ENCODE assay signal across 26 cellular contexts in genomic region chr7:112958775-112959174, GRCh38.
"Had no signal": no experiment of that assay in that cellular context is flagged by ENCODE, and none has a peak within 500 bp of the region (broad histone marks: within the 10 kb centered on the region; RNA-seq: fewer than 3 reads in every experiment).

No MANE protein-coding gene starts in this region.

- H3K36me3 ChIP-seq: neural progenitor cell, ovary, right lobe of liver, sigmoid colon, stomach, thoracic aorta, thyroid gland, tibial nerve, upper lobe of left lung, vagina had no signal

- H2AFZ ChIP-seq: neural progenitor cell, parathyroid adenoma had no signal

- H3K27ac ChIP-seq: neural progenitor cell, ovary, parathyroid adenoma, psoas muscle, right lobe of liver, sigmoid colon, stomach, thoracic aorta, thyroid gland, tibial nerve, upper lobe of left lung, vagina had no signal

- FAIRE-seq: small intestine, urothelium cell line had no signal

- H3K9ac ChIP-seq: neural progenitor cell, parathyroid adenoma had no signal

- H3K4me2 ChIP-seq: neural progenitor cell had no signal

- ATAC-seq: natural killer cell; psoas muscle; right cardiac atrium; right lobe of liver; stimulated activated effector memory CD8-positive, alpha-beta T cell treated with anti-CD3 and anti-CD28 coated beads, Interleukin-12 subunit alpha, Interleukin-12 subunit beta, amount 100 ng/mL, for 72 hours; stimulated activated naive B cell treated with anti-CD40 and anti-IgM and Interleukin-4, amounts not matched to agents 10 μg/mL and 1 μg/mL and 100 μg/mL, for 72 hours had no signal

- H3K79me2 ChIP-seq: parathyroid adenoma had no signal

- DNase-seq: natural killer cell; occipital lobe; ovary; posterior cingulate gyrus; psoas muscle; right cardiac atrium; right lobe of liver; sigmoid colon; small intestine; stimulated activated CD4-positive, alpha-beta T cell treated with anti-CD3 and anti-CD28 coated beads, Interleukin-15, amount 100 ng/mL, for 24 hours; stimulated activated CD4-positive, alpha-beta T cell treated with anti-CD3 and anti-CD28 coated beads, Interleukin-2, amount 100 ng/mL, for 24 hours; stimulated activated CD4-positive, alpha-beta T cell treated with anti-CD3 and anti-CD28 coated beads, Interleukin-2, amount 100 ng/mL, for 48 hours; stimulated activated CD4-positive, alpha-beta T cell treated with anti-CD3 and anti-CD28 coated beads, Interleukin-4, amount 100 ng/mL, for 24 hours; stimulated activated naive B cell treated with anti-CD40 and anti-IgM and Interleukin-4, amounts not matched to agents 10 μg/mL and 1 μg/mL and 100 μg/mL, for 72 hours; stimulated activated naive CD4-positive, alpha-beta T cell treated with Interleukin-2 at 50 U/mL for 16 hours; stomach; thyroid gland; trophoblast cell; upper lobe of left lung had no signal

- H3K27me3 ChIP-seq: neural progenitor cell, ovary, sigmoid colon, stomach, thyroid gland, tibial nerve, upper lobe of left lung, vagina had no signal

- H3K9me3 ChIP-seq: ovary, psoas muscle, right lobe of liver, sigmoid colon, stomach, thoracic aorta, thyroid gland, tibial nerve, upper lobe of left lung, vagina had no signal

- H3K4me1 ChIP-seq: neural progenitor cell, parathyroid adenoma, psoas muscle, right lobe of liver, sigmoid colon, stomach, thyroid gland, tibial nerve, upper lobe of left lung, vagina had no signal

- H3K4me3 ChIP-seq: neural progenitor cell, ovary, psoas muscle, right lobe of liver, sigmoid colon, stomach, thoracic aorta, thyroid gland, tibial nerve, upper lobe of left lung, vagina had no signal
